In genomic region chr4:118322831-118323502, GRCh38 we compare ENCODE assay signal across 24 cellular contexts. TPM values are rescaled to one million over a fixed set of nuclear protein-coding genes. Genes with fewer than 3 reads are reported as not detected.
A peak's percentile ranks its signal among the peaks of the same experiment; 100 is the strongest.
DNase-seq lines count a peak whose midpoint lies in the region; ATAC-seq and TF ChIP-seq lines count a peak whose summit lies in the region.
"Had no signal": no experiment of that assay in that cellular context is flagged by ENCODE, and none has a peak within 500 bp of the region (broad histone marks: within the 10 kb centered on the region; RNA-seq: fewer than 3 reads in every experiment).

No MANE protein-coding gene starts in this region.

- H3K36me3 Mint-ChIP-seq in nephron (ENCODE audit: low read depth) = no peaks in the 10 kb centered on the region
- H3K36me3 Mint-ChIP-seq in CD8-positive, alpha-beta memory T cell = no peaks in the 10 kb centered on the region
- H3K36me3 Mint-ChIP-seq: CD8-positive, alpha-beta T cell had no signal

- no peaks in the 10 kb centered on the region for H3K79me2 ChIP-seq in GM23248 (ENCODE audit: insufficient read depth)

- peaks cover 17% of the 10 kb centered on the region for H3K4me1 ChIP-seq in GM23248 (ENCODE audit: insufficient read depth)
- H3K4me1 ChIP-seq in CD8-positive, alpha-beta memory T cell (ENCODE audit: insufficient read depth, low read length) = no peaks in the 10 kb centered on the region

- H3K9ac ChIP-seq in GM23248 = no peak overlapping the region

- peaks cover 7% of the 10 kb centered on the region for H3F3A ChIP-seq in GM23248 (ENCODE audit: insufficient read depth)

- WGBS in GM23248 (ENCODE audit: low coverage in 1 of 2, low lambda C conversion rate in 2 of 2, missing lambda C conversion rate in 2 of 2), 2 experiments = 66 to 67% methylated on average over 5 of the region's 5 CpGs

- no peak overlapping the region for H3K4me3 Mint-ChIP-seq in nephron
- no peak overlapping the region for H3K4me3 Mint-ChIP-seq in CD8-positive, alpha-beta memory T cell
- H3K4me3 Mint-ChIP-seq: CD8-positive, alpha-beta T cell; H9 had no signal

- H4K20me1 ChIP-seq in GM23248 (ENCODE audit: insufficient read depth) = no peaks in the 10 kb centered on the region

- ATAC-seq in SK-N-SH treated with all-trans-retinoic acid at 6 μM for 48 hours = peak; percentile 16
- ATAC-seq in HG03097 (IDR thresholded peaks at IDR 0.05; ENCODE audit: low FRiP score, unreplicated experiment) = no peak
- ATAC-seq: CD8-positive, alpha-beta T cell; HepG2; K562 had no signal

- H3K27ac Mint-ChIP-seq in nephron = peak overlapping the region; percentile 58 to 71 (median 61)
- H3K27ac Mint-ChIP-seq in CD8-positive, alpha-beta memory T cell = no peak overlapping the region
- H3K27ac Mint-ChIP-seq: CD8-positive, alpha-beta T cell had no signal

- H2AFZ ChIP-seq in GM23248 = no peak overlapping the region

- no peaks in the 10 kb centered on the region for H3K9me3 ChIP-seq in GM23248 (ENCODE audit: low read depth)
- H3K9me3 ChIP-seq in CD8-positive, alpha-beta memory T cell (ENCODE audit: low read length) = no peaks in the 10 kb centered on the region

- DNase-seq in GM23248 (peak; percentile 4), fibroblast of the aortic adventitia (ENCODE audit: low read depth) (peak; percentile 59), NCI-H1694 (lab: John Stamatoyannopoulos, UW) (no peak), GM03348 (ENCODE audit: low spot score) (no peak)
- DNase-seq in CD8-positive, alpha-beta memory T cell = no peak
- DNase-seq: C1 segment of cervical spinal cord; CD8-positive, alpha-beta T cell; DMS79 treated with DMSO at 0.1 percent for 48 hours; H9; Kasumi-1; NCI-H1092 treated with DMSO at 0.1 percent for 48 hours; NCI-H1436 treated with DMSO at 0.1 percent for 48 hours; NCI-H2029 treated with DMSO at 0.1 percent for 48 hours; NCI-H446 treated with DMSO at 0.1 percent for 48 hours; NCI-H526 treated with DMSO at 0.1 percent for 48 hours; Right ventricle myocardium superior; RPMI8226 had no signal

- H3K27ac ChIP-seq in GM23248 = no peak overlapping the region
- H3K27ac ChIP-seq in CD8-positive, alpha-beta memory T cell (ENCODE audit: low read depth, low read length) = no peak overlapping the region
- H3K27ac ChIP-seq: HL-60 had no signal

- no peaks in the 10 kb centered on the region for H3K36me3 ChIP-seq in GM23248 (ENCODE audit: low read depth)
- H3K36me3 ChIP-seq in CD8-positive, alpha-beta memory T cell (ENCODE audit: insufficient read depth, low read length) = no peaks in the 10 kb centered on the region

- peaks cover 20% of the 10 kb centered on the region for H3K4me1 Mint-ChIP-seq in nephron
- H3K4me1 Mint-ChIP-seq in CD8-positive, alpha-beta memory T cell = no peaks in the 10 kb centered on the region

- in situ Hi-C loops in GM23248 (cut with MboI) = no loop called here

- POLR2A ChIA-PET in CD8-positive, alpha-beta memory T cell (lab: Charles Lee) = no interaction called here

- H3K4me3 ChIP-seq in GM23248 = no peak overlapping the region
- no peak overlapping the region for H3K4me3 ChIP-seq in fibroblast of the aortic adventitia (ENCODE audit: low read depth, low read length)
- H3K4me3 ChIP-seq in CD8-positive, alpha-beta memory T cell (ENCODE audit: low read length) = no peak overlapping the region
- H3K4me3 ChIP-seq: K562 had no signal

- H3K9me3 Mint-ChIP-seq in nephron = no peaks in the 10 kb centered on the region
- no peaks in the 10 kb centered on the region for H3K9me3 Mint-ChIP-seq in CD8-positive, alpha-beta memory T cell
- H3K9me3 Mint-ChIP-seq: CD8-positive, alpha-beta T cell; H9 had no signal

- no peaks in the 10 kb centered on the region for H3K9me2 ChIP-seq in GM23248 (ENCODE audit: insufficient read depth)

- H3K4me2 ChIP-seq in GM23248 (ENCODE audit: unreplicated experiment) = no peak overlapping the region

- H3K27me3 Mint-ChIP-seq in nephron (ENCODE audit: low read depth) = no peaks in the 10 kb centered on the region
- peaks cover 13 to 28% of the 10 kb centered on the region in 2 donors for H3K27me3 Mint-ChIP-seq in CD8-positive, alpha-beta memory T cell

- CTCF ChIA-PET in CD8-positive, alpha-beta memory T cell (lab: Charles Lee) = no interaction called here

- H3K27me3 ChIP-seq in GM23248 (replicated peaks; ENCODE audit: insufficient read depth) = no peaks in the 10 kb centered on the region
- no peaks in the 10 kb centered on the region for H3K27me3 ChIP-seq in CD8-positive, alpha-beta memory T cell (ENCODE audit: insufficient read depth, low read length, poor library complexity, severe bottlenecking)

- TF ChIP-seq CTCF in fibroblast of the aortic adventitia (IDR thresholded peaks at IDR 0.05; ENCODE audit: insufficient read depth, low read length) (no peak), nephron (IDR thresholded peaks at IDR 0.05; ENCODE audit: unreplicated experiment in 3 of 3) (no peak)

TF ChIP-seq in SK-N-SH treated with all-trans-retinoic acid at 6 μM for 48 hours, 23 proteins besides CTCF, POLR2A, EP300 and RAD21:
- peak; percentile 50; the same call in 1 of the 2 replicates for TF ChIP-seq TOX (CRISPR knock-in tag; IDR thresholded peaks at IDR 0.05; ENCODE audit: borderline replicate concordance)
- no peak for TF ChIP-seq PATZ1 (CRISPR knock-in tag; IDR thresholded peaks at IDR 0.05; ENCODE audit: borderline replicate concordance)
- no peak for TF ChIP-seq TSHZ2 (CRISPR knock-in tag; IDR thresholded peaks at IDR 0.05)
- peak; percentile 77 for TF ChIP-seq ISL1 (CRISPR knock-in tag; IDR thresholded peaks at IDR 0.05)
- TF ChIP-seq ZC3H10 (CRISPR knock-in tag; IDR thresholded peaks at IDR 0.05) = no peak
TF ChIP-seq in SK-N-SH treated with all-trans-retinoic acid at 6 μM for 48 hours: peak in this region for 2.

RNA-seq across cellular contexts. Expression of gene PRSS12, which starts 29.8 kb away (rescaled TPM):
- total RNA-seq in GM23248 (2014; rRNA removed; shearing (Covaris generic)) = 30.0 and 33.6 TPM in 2 replicates
- polyA plus RNA-seq in GM23248 (2016; fragmentation: Nextera tagmentation; extraction: Ambion mirVana) = 10.0 and 10.2 TPM in 2 replicates
- total RNA-seq in fibroblast of the aortic adventitia (ENCODE audit: low replicate concordance) = 4.7 and 27.1 TPM in 2 replicates
- not detected for total RNA-seq in CD8-positive, alpha-beta memory T cell
- polyA plus RNA-seq in CD8-positive, alpha-beta memory T cell = not detected
- total RNA-seq: CD8-positive, alpha-beta T cell; Right ventricle myocardium superior; T-helper 1 cell treated with Interleukin-12 subunit alpha and Interleukin-12 subunit beta and Interleukin-4 antibody, amounts not matched to agents 30 ng/mL and 1 ng/mL, for 36 hours had no signal
- polyA plus RNA-seq: HepG2 had no signal

Comparison
In these comparisons a context has a peak if more than half of its experiments do, and no peak if none do; other contexts are left out.
1. DNase-seq: peak in GM23248 (single experiment) and fibroblast of the aortic adventitia (single experiment); none in NCI-H1694 (single experiment), GM03348 (single experiment) and CD8-positive, alpha-beta memory T cell (0 of 5).
2. H3K27ac Mint-ChIP-seq: peak in nephron (3 of 3); none in CD8-positive, alpha-beta memory T cell (0 of 8).